In genomic region chr14:105468621-105469241, GRCh38 we compare ENCODE assay signal across 20 cellular contexts. TPM values are rescaled to one million over a fixed set of nuclear protein-coding genes. Genes with fewer than 3 reads are reported as not detected.
A peak's percentile ranks its signal among the peaks of the same experiment; 100 is the strongest.
DNase-seq lines count a peak whose midpoint lies in the region; ATAC-seq and TF ChIP-seq lines count a peak whose summit lies in the region.
"Had no signal": no experiment of that assay in that cellular context is flagged by ENCODE, and none has a peak within 500 bp of the region (broad histone marks: within the 10 kb centered on the region; RNA-seq: fewer than 3 reads in every experiment).

No MANE protein-coding gene starts in this region.

- no peak overlapping the region for H2AK5ac ChIP-seq in neuronal stem cell (ENCODE audit: low read depth, low read length)

- intact Hi-C loops in MCF 10A (cut with micrococcal nuclease) = no loop called here
- intact Hi-C loops in mammary epithelial cell (cut with micrococcal nuclease) = no loop called here
- intact Hi-C loops in aorta (cut with DNase I) = no loop called here
- intact Hi-C loops in activated CD4-positive, alpha-beta memory T cell treated with anti-CD3 and anti-CD28 coated beads for 36 hours (cut with micrococcal nuclease) = no loop called here

- ATAC-seq in aorta (ENCODE audit: low FRiP score) = peak; percentile 12
- ATAC-seq: activated naive CD4-positive, alpha-beta T cell treated with anti-CD3 and anti-CD28 coated beads, Interleukin-2, amount 50 U/mL, for 72 hours; HCT116 had no signal

- peak overlapping the region; percentile 89 for H3K23ac ChIP-seq in neuronal stem cell (ENCODE audit: low read depth, low read length, poor library complexity)

- no peaks in the 10 kb centered on the region for H3K9me3 ChIP-seq in mammary epithelial cell (replicated peaks; ENCODE audit: insufficient read depth, low read length)
- H3K9me3 ChIP-seq in cardiac muscle cell (ENCODE audit: low read depth) = no peaks in the 10 kb centered on the region
- H3K9me3 ChIP-seq in neuronal stem cell (replicated peaks in 1 of 2; ENCODE audit: control insufficient read depth in 2 of 2, insufficient read depth in 1 of 2, low read depth in 1 of 2, low read length in 2 of 2) = no peaks in the 10 kb centered on the region
- no peaks in the 10 kb centered on the region for H3K9me3 ChIP-seq in aorta (ENCODE audit: control insufficient read depth, low read length)
- H3K9me3 ChIP-seq: SJCRH30, testis had no signal

- H2BK120ac ChIP-seq in neuronal stem cell (ENCODE audit: low read depth, low read length) = no peak overlapping the region

- 73% methylated on average over 10 of the region's 19 CpGs for WGBS in mammary epithelial cell (ENCODE audit: low coverage, missing lambda C conversion rate)
- no CpG with 5 or more reads among the region's 19 CpGs for WGBS in neuronal stem cell (ENCODE audit: extremely low coverage in 2 of 2, insufficient read length in 2 of 2, insufficient replicate concordance in 1 of 2), 2 donors
- 6 to 10% methylated on average over 19 of the region's 19 CpGs for WGBS in aorta, 2 donors

- peaks cover 1% of the 10 kb centered on the region for H3K79me1 ChIP-seq in neuronal stem cell (ENCODE audit: low read depth, low read length)

- H3K14ac ChIP-seq in neuronal stem cell (ENCODE audit: low read length) = no peak overlapping the region

- H3K9ac ChIP-seq in mammary epithelial cell (ENCODE audit: insufficient read depth, low read length) (no peak overlapping the region), neuronal stem cell (ENCODE audit: low read depth, low read length, poor library complexity) (peak overlapping the region; percentile 70)

- H3K4me3 Mint-ChIP-seq in MCF 10A (ENCODE audit: unreplicated experiment) (no peak overlapping the region), osteocyte (ENCODE audit: unreplicated experiment) (no peak overlapping the region)
- no peak overlapping the region for H3K4me3 Mint-ChIP-seq in activated CD4-positive, alpha-beta memory T cell treated with anti-CD3 and anti-CD28 coated beads for 36 hours
- H3K4me3 Mint-ChIP-seq: activated CD4-positive, alpha-beta T cell treated with anti-CD3 and anti-CD28 coated beads, Interleukin-2, amount 10 ng/mL, durations not matched to agents 7 days and 5 days; neural crest cell had no signal

- BruUV-seq in MCF 10A (replicated peaks; lab: Mats Ljungman, UMichigan) (no TSS peak), mammary epithelial cell (replicated peaks; lab: Mats Ljungman, UMichigan) (no TSS peak)

- H3K27ac Mint-ChIP-seq in MCF 10A (ENCODE audit: low read depth, unreplicated experiment) (no peak overlapping the region), osteocyte (ENCODE audit: unreplicated experiment) (no peak overlapping the region)
- H3K27ac Mint-ChIP-seq in activated CD4-positive, alpha-beta memory T cell treated with anti-CD3 and anti-CD28 coated beads for 36 hours = no peak overlapping the region
- H3K27ac Mint-ChIP-seq: activated CD4-positive, alpha-beta T cell treated with anti-CD3 and anti-CD28 coated beads, Interleukin-2, amount 10 ng/mL, durations not matched to agents 7 days and 5 days; activated naive CD4-positive, alpha-beta T cell treated with anti-CD3 and anti-CD28 coated beads, Interleukin-2, amount 50 U/mL, for 72 hours had no signal

- peaks cover 5% of the 10 kb centered on the region for H3K4me1 Mint-ChIP-seq in MCF 10A (ENCODE audit: insufficient read depth, unreplicated experiment)
- H3K4me1 Mint-ChIP-seq in activated CD4-positive, alpha-beta memory T cell treated with anti-CD3 and anti-CD28 coated beads for 36 hours (ENCODE audit: low read depth) = no peaks in the 10 kb centered on the region
- H3K4me1 Mint-ChIP-seq in osteocyte (ENCODE audit: unreplicated experiment) = peaks cover 34% of the 10 kb centered on the region
- H3K4me1 Mint-ChIP-seq: neural crest cell had no signal

- peaks cover 5% of the 10 kb centered on the region for H4K20me1 ChIP-seq in mammary epithelial cell (ENCODE audit: insufficient read depth, low read length)

- H4K91ac ChIP-seq in neuronal stem cell (ENCODE audit: low read depth, low read length, poor library complexity) = no peak overlapping the region

- H3K27ac ChIP-seq in mammary epithelial cell (ENCODE audit: insufficient read depth, low read depth, low read length) (no peak overlapping the region), cardiac muscle cell (peak overlapping the region; percentile 98), neuronal stem cell (replicated peaks; ENCODE audit: low read length) (no peak overlapping the region), aorta (ENCODE audit: low read depth in 1 of 2, low read length in 2 of 2) (peak overlapping the region in 1 of 2 donors; percentile 62)
- H3K27ac ChIP-seq: SJCRH30, testis had no signal

- no peak overlapping the region for H2AFZ ChIP-seq in mammary epithelial cell (ENCODE audit: low read depth, low read length)
- no peak overlapping the region for H2AFZ ChIP-seq in neuronal stem cell (ENCODE audit: low read length)

- H3K4ac ChIP-seq in neuronal stem cell (ENCODE audit: low read length) = no peak overlapping the region

- peaks cover 17% of the 10 kb centered on the region for H3K36me3 Mint-ChIP-seq in MCF 10A (ENCODE audit: insufficient read depth, unreplicated experiment)
- peaks cover 3% of the 10 kb centered on the region for H3K36me3 Mint-ChIP-seq in activated CD4-positive, alpha-beta memory T cell treated with anti-CD3 and anti-CD28 coated beads for 36 hours
- H3K36me3 Mint-ChIP-seq in osteocyte (ENCODE audit: unreplicated experiment) = peaks cover 1% of the 10 kb centered on the region
- H3K36me3 Mint-ChIP-seq: activated naive CD4-positive, alpha-beta T cell treated with anti-CD3 and anti-CD28 coated beads, Interleukin-2, amount 50 U/mL, for 72 hours had no signal

- in situ Hi-C loops in mammary epithelial cell (cut with MboI; ENCODE audit: low sequenced_read_pairs in 2 of 2) = no loop called here

- H2BK5ac ChIP-seq in neuronal stem cell (ENCODE audit: low read length) = peak overlapping the region; percentile 66

- H2BK15ac ChIP-seq in neuronal stem cell (ENCODE audit: low read length) = no peak overlapping the region

- no peak overlapping the region for H3K18ac ChIP-seq in neuronal stem cell (ENCODE audit: low read length)

- H3K9me3 Mint-ChIP-seq in MCF 10A (ENCODE audit: unreplicated experiment) (no peaks in the 10 kb centered on the region), osteocyte (ENCODE audit: unreplicated experiment) (no peaks in the 10 kb centered on the region)
- no peaks in the 10 kb centered on the region for H3K9me3 Mint-ChIP-seq in activated CD4-positive, alpha-beta memory T cell treated with anti-CD3 and anti-CD28 coated beads for 36 hours
- H3K9me3 Mint-ChIP-seq: activated CD4-positive, alpha-beta T cell treated with anti-CD3 and anti-CD28 coated beads, Interleukin-2, amount 10 ng/mL, durations not matched to agents 7 days and 5 days; activated naive CD4-positive, alpha-beta T cell treated with anti-CD3 and anti-CD28 coated beads, Interleukin-2, amount 50 U/mL, for 72 hours; neural crest cell had no signal

- H3K4me2 ChIP-seq in mammary epithelial cell (ENCODE audit: insufficient read depth, low read depth, low read length) (no peak overlapping the region), neuronal stem cell (ENCODE audit: insufficient read depth, low read length, poor library complexity, severe bottlenecking) (no peak overlapping the region)

- H4K8ac ChIP-seq in neuronal stem cell (ENCODE audit: low read depth, low read length) = no peak overlapping the region

- H3K27me3 Mint-ChIP-seq in MCF 10A (ENCODE audit: insufficient read depth, unreplicated experiment) (no peaks in the 10 kb centered on the region), osteocyte (ENCODE audit: unreplicated experiment) (no peaks in the 10 kb centered on the region)
- H3K27me3 Mint-ChIP-seq in activated CD4-positive, alpha-beta memory T cell treated with anti-CD3 and anti-CD28 coated beads for 36 hours = no peaks in the 10 kb centered on the region
- H3K27me3 Mint-ChIP-seq: activated CD4-positive, alpha-beta T cell treated with anti-CD3 and anti-CD28 coated beads, Interleukin-2, amount 10 ng/mL, durations not matched to agents 7 days and 5 days had no signal

- peaks cover 9% of the 10 kb centered on the region for H3K36me3 ChIP-seq in mammary epithelial cell (ENCODE audit: insufficient read depth, low read length)
- H3K36me3 ChIP-seq in cardiac muscle cell = peaks cover 23% of the 10 kb centered on the region
- H3K36me3 ChIP-seq in neuronal stem cell (replicated peaks in 1 of 2; ENCODE audit: control insufficient read depth in 2 of 2, insufficient read depth in 2 of 2, low read length in 2 of 2) = peaks cover 28 to 68% of the 10 kb centered on the region in 2 donors
- H3K36me3 ChIP-seq in aorta (ENCODE audit: control insufficient read depth in 1 of 2, insufficient read depth in 2 of 2, low read length in 1 of 2) = no peaks in the 10 kb centered on the region

- dilution Hi-C loops in mammary epithelial cell (cut with HindIII; ENCODE audit: low sequenced_read_pairs) = loop anchor here (5.0 kb wide), 3 partner anchors 49 to 111 kb away; no protein-coding TSS in a partner anchor

- CTCF ChIA-PET in MCF 10A (lab: Yijun Ruan, JAX) = interaction anchor here (0.8 to 1.4 kb wide), 3 partner anchors 12 to 21 kb away, joined by 4 to 5 read pairs (median 4); no protein-coding TSS in a partner anchor
- CTCF ChIA-PET in mammary epithelial cell (lab: Charles Lee; ENCODE audit: low non-redundant PET) = no interaction called here
- CTCF ChIA-PET in activated CD4-positive, alpha-beta memory T cell treated with anti-CD3 and anti-CD28 coated beads for 36 hours (lab: Charles Lee) = interaction anchor here (3.2 to 5.2 kb wide), 2 partner anchors 12 to 21 kb away, joined by 18 to 23 read pairs; partner anchors contain the start of gene TEDC1

- DNase-seq in MCF 10A (ENCODE audit: unreplicated experiment) (peak; percentile 37), mammary epithelial cell (no peak), cardiac muscle cell (ENCODE audit: low read depth in 1 of 2, low spot score in 1 of 2) (no peak), neuronal stem cell (ENCODE audit: low spot score) (no peak), aorta (peak in 1 of 2 donors; percentile 73), SIG-M5 (lab: John Stamatoyannopoulos, UW) (no peak), osteocyte (ENCODE audit: extremely low spot score, unreplicated experiment) (no peak)
- no peak for DNase-seq in activated CD4-positive, alpha-beta memory T cell treated with anti-CD3 and anti-CD28 coated beads for 36 hours
- DNase-seq: 8988T; activated CD4-positive, alpha-beta T cell treated with anti-CD3 and anti-CD28 coated beads, Interleukin-2, amount 10 ng/mL, durations not matched to agents 7 days and 5 days; effector CD4-positive, alpha-beta T cell; MV-4-11; NCI-H2081 treated with DMSO at 0.1 percent for 48 hours; NCI-H524; SJCRH30; T1000; testis had no signal

- H3K79me2 ChIP-seq in mammary epithelial cell (ENCODE audit: insufficient read depth, low read length) = no peaks in the 10 kb centered on the region

- H2BK12ac ChIP-seq in neuronal stem cell (ENCODE audit: low read length) = peak overlapping the region; percentile 22

- H3K4me1 ChIP-seq in mammary epithelial cell (ENCODE audit: insufficient read depth, low read length) (peaks cover 47% of the 10 kb centered on the region), cardiac muscle cell (ENCODE audit: low read depth) (peaks cover 75% of the 10 kb centered on the region), neuronal stem cell (ENCODE audit: control insufficient read depth in 2 of 2, insufficient read depth in 1 of 2, low read depth in 1 of 2, low read length in 2 of 2) (peaks cover 16 to 28% of the 10 kb centered on the region in 2 donors), aorta (ENCODE audit: control insufficient read depth in 1 of 2, insufficient read depth in 2 of 2, low read length in 2 of 2) (no peaks in the 10 kb centered on the region)

- no peak overlapping the region for H3K4me3 ChIP-seq in mammary epithelial cell (replicated peaks in 1 of 3; ENCODE audit: insufficient read depth in 1 of 3, low read depth in 2 of 3, low read length in 3 of 3)
- H3K4me3 ChIP-seq in cardiac muscle cell = no peak overlapping the region
- H3K4me3 ChIP-seq in neuronal stem cell (ENCODE audit: low read length in 2 of 2) = no peak overlapping the region
- no peak overlapping the region for H3K4me3 ChIP-seq in aorta (ENCODE audit: low read length in 2 of 2)
- H3K4me3 ChIP-seq: SJCRH30, testis had no signal

- no peaks in the 10 kb centered on the region for H3K27me3 ChIP-seq in mammary epithelial cell (ENCODE audit: insufficient read depth, low read length)
- no peaks in the 10 kb centered on the region for H3K27me3 ChIP-seq in cardiac muscle cell
- no peaks in the 10 kb centered on the region for H3K27me3 ChIP-seq in neuronal stem cell (ENCODE audit: control insufficient read depth in 3 of 3, insufficient read depth in 3 of 3, low read depth in 1 of 3, low read length in 3 of 3)
- no peaks in the 10 kb centered on the region for H3K27me3 ChIP-seq in aorta (ENCODE audit: control insufficient read depth in 1 of 2, insufficient read depth in 2 of 2, low read length in 1 of 2)
- H3K27me3 ChIP-seq: SJCRH30, testis had no signal

- POLR2A ChIA-PET in MCF 10A (lab: Yijun Ruan, JAX) = no interaction called here
- POLR2A ChIA-PET in activated CD4-positive, alpha-beta memory T cell treated with anti-CD3 and anti-CD28 coated beads for 36 hours (lab: Charles Lee) = interaction anchor here (0.8 kb wide), 1 partner anchor 12 kb away, joined by 3 read pairs; no protein-coding TSS in a partner anchor

- TF ChIP-seq CTCF in MCF 10A (IDR thresholded peaks at IDR 0.05; ENCODE audit: unreplicated experiment) (no peak), mammary epithelial cell (conservative IDR thresholded peaks at IDR 0.05 in 1 of 2, IDR thresholded peaks at IDR 0.05 in 1 of 2; ENCODE audit: extremely low read depth in 1 of 2, insufficient read depth in 1 of 2, low read depth in 1 of 2, low read length in 2 of 2) (no peak), cardiac muscle cell (IDR thresholded peaks at IDR 0.05; ENCODE audit: low read depth, low read length) (no peak), osteocyte (IDR thresholded peaks at IDR 0.05) (no peak)

RNA-seq across cellular contexts. Expression of gene CRIP2, which starts 5.9 kb away (rescaled TPM):
- 31.1 and 50.5 TPM in 2 replicates for total RNA-seq in MCF 10A (2022)
- 100 to 1,000 TPM in 1 of 2 donors, 10 to 100 TPM in 1; 97.7 to 103 TPM for total RNA-seq in mammary epithelial cell
- polyA plus RNA-seq in mammary epithelial cell = 120 TPM
- polyA minus RNA-seq in mammary epithelial cell = 52.5 TPM
- total RNA-seq in cardiac muscle cell = 804 and 1,173 TPM in 2 replicates
- 1,364 and 1,845 TPM in 2 replicates for polyA plus RNA-seq in cardiac muscle cell
- polyA plus RNA-seq in neuronal stem cell (2013, experiment 1 of 2) = 16.9 TPM
- polyA plus RNA-seq in neuronal stem cell (2013, experiment 2 of 2) = 15.2 TPM
- total RNA-seq in aorta = 100 to 1,000 TPM; 267 to 352 TPM
- polyA plus RNA-seq in aorta = 100 to 1,000 TPM; 432 to 698 TPM
- total RNA-seq in activated CD4-positive, alpha-beta memory T cell treated with anti-CD3 and anti-CD28 coated beads for 36 hours = 1 to 10 TPM; 2.7 to 2.8 TPM
- total RNA-seq in osteocyte = 183 and 191 TPM in 2 replicates

RNA-seq across cellular contexts. Expression of gene CRIP1, which starts 18.0 kb away (rescaled TPM):
- total RNA-seq in MCF 10A (2022) (not detected in 2 replicates), mammary epithelial cell (under 1 TPM; 0.50 to 0.59 TPM), cardiac muscle cell (46.9 and 51.1 TPM in 2 replicates), aorta (100 to 1,000 TPM; 229 to 236 TPM), osteocyte (31.0 and 34.1 TPM in 2 replicates)
- polyA plus RNA-seq in mammary epithelial cell (0.37 TPM), cardiac muscle cell (196 and 203 TPM in 2 replicates), aorta (1,000 to 10,000 TPM in 1 of 2 donors, 100 to 1,000 TPM in 1; 740 to 1,123 TPM)
- polyA minus RNA-seq in mammary epithelial cell = not detected
- polyA plus RNA-seq in neuronal stem cell (2013, experiment 1 of 2) = 98.0 TPM
- polyA plus RNA-seq in neuronal stem cell (2013, experiment 2 of 2) = 93.7 TPM
- total RNA-seq in activated CD4-positive, alpha-beta memory T cell treated with anti-CD3 and anti-CD28 coated beads for 36 hours = 100 to 1,000 TPM; 390 to 397 TPM

RNA-seq across cellular contexts. Expression of gene TEDC1, which starts 22.3 kb away (rescaled TPM):
- total RNA-seq in MCF 10A (2022) (11.2 and 17.6 TPM in 2 replicates), mammary epithelial cell (10 to 100 TPM in 1 of 2 donors, 1 to 10 TPM in 1; 3.5 to 21.3 TPM), cardiac muscle cell (32.0 and 33.0 TPM in 2 replicates), aorta (10 to 100 TPM in 1 of 2 donors, 1 to 10 TPM in 1; 8.6 to 30.5 TPM), osteocyte (8.4 and 11.0 TPM in 2 replicates)
- polyA plus RNA-seq in mammary epithelial cell (12.6 TPM), cardiac muscle cell (27.4 and 27.6 TPM in 2 replicates), aorta (10 to 100 TPM in 1 of 2 donors, 1 to 10 TPM in 1; 9.6 to 33.8 TPM)
- 2.1 TPM for polyA minus RNA-seq in mammary epithelial cell
- 13.4 TPM for polyA plus RNA-seq in neuronal stem cell (2013, experiment 1 of 2)
- 11.7 TPM for polyA plus RNA-seq in neuronal stem cell (2013, experiment 2 of 2)
- total RNA-seq in activated CD4-positive, alpha-beta memory T cell treated with anti-CD3 and anti-CD28 coated beads for 36 hours = 10 to 100 TPM; 40.2 to 44.8 TPM

RNA-seq across cellular contexts. Expression of gene MTA1, which starts 49.1 kb away (rescaled TPM):
- 154 and 166 TPM in 2 replicates for total RNA-seq in MCF 10A (2022)
- total RNA-seq in mammary epithelial cell = 100 to 1,000 TPM in 1 of 2 donors, 10 to 100 TPM in 1; 52.3 to 120 TPM
- 50.7 TPM for polyA plus RNA-seq in mammary epithelial cell
- 54.0 TPM for polyA minus RNA-seq in mammary epithelial cell
- 136 and 208 TPM in 2 replicates for total RNA-seq in cardiac muscle cell
- 110 and 149 TPM in 2 replicates for polyA plus RNA-seq in cardiac muscle cell
- polyA plus RNA-seq in neuronal stem cell (2013, experiment 1 of 2) = 199 TPM
- 194 TPM for polyA plus RNA-seq in neuronal stem cell (2013, experiment 2 of 2)
- total RNA-seq in aorta = 100 to 1,000 TPM in 1 of 2 donors, 10 to 100 TPM in 1; 71.5 to 111 TPM
- polyA plus RNA-seq in aorta = 10 to 100 TPM; 16.9 to 85.4 TPM
- 100 to 1,000 TPM; 107 to 109 TPM for total RNA-seq in activated CD4-positive, alpha-beta memory T cell treated with anti-CD3 and anti-CD28 coated beads for 36 hours
- 122 and 132 TPM in 2 replicates for total RNA-seq in osteocyte

RNA-seq across cellular contexts. Expression of gene TMEM121, which starts 57.7 kb away (rescaled TPM):
- total RNA-seq in MCF 10A (2022) (0.34 and 0.68 TPM in 2 replicates), mammary epithelial cell (1 to 10 TPM; 2.2 to 6.0 TPM), cardiac muscle cell (6.8 and 8.8 TPM in 2 replicates), aorta (1 to 10 TPM; 1.9 to 7.5 TPM), osteocyte (3.3 and 3.6 TPM in 2 replicates)
- polyA plus RNA-seq in mammary epithelial cell (1.9 TPM), cardiac muscle cell (4.4 and 6.4 TPM in 2 replicates), aorta (1 to 10 TPM in 1 of 2 donors, under 1 TPM in 1; 0.75 to 4.2 TPM)
- not detected for polyA minus RNA-seq in mammary epithelial cell
- polyA plus RNA-seq in neuronal stem cell (2013, experiment 1 of 2) = 7.2 TPM
- polyA plus RNA-seq in neuronal stem cell (2013, experiment 2 of 2) = 6.3 TPM
- 10 to 100 TPM in 1 of 2 experiments, 1 to 10 TPM in 1; 9.7 to 10.2 TPM for total RNA-seq in activated CD4-positive, alpha-beta memory T cell treated with anti-CD3 and anti-CD28 coated beads for 36 hours

Comparison
In these comparisons a context has a peak if more than half of its experiments do, and no peak if none do; other contexts are left out.
1. RNA of gene CRIP1, which starts 18.0 kb away (total RNA-seq): 390 to 397 TPM in activated CD4-positive, alpha-beta memory T cell treated with anti-CD3 and anti-CD28 coated beads for 36 hours, 229 to 236 TPM in aorta, 46.9 to 51.1 TPM in cardiac muscle cell and 31.0 to 34.1 TPM in osteocyte; 0.50 to 0.59 TPM in mammary epithelial cell and not detected in MCF 10A; every median in the first group is over 10 times any median in the second.